Comparison of ENCODE assay signal across 2 cellular contexts in genomic region chr1:39980555-39981313, GRCh38.
TF ChIP-seq lines count a peak whose summit lies in the region.

No MANE protein-coding gene starts in this region.

TF ChIP-seq in HEK293, 187 proteins besides CTCF, POLR2A, EP300 and RAD21:
- TF ChIP-seq ZNF239 (tag by site-specific recombination; IDR thresholded peaks at IDR 0.05) (no peak), ZNF707 (tag by site-specific recombination; IDR thresholded peaks at IDR 0.05) (no peak), ZNF768 (tag by site-specific recombination; IDR thresholded peaks at IDR 0.05) (peak; percentile 34; the same call in 1 of the 2 replicates)

TF ChIP-seq in endothelial cell of umbilical vein, 7 proteins besides CTCF, POLR2A, EP300 and RAD21:
- TF ChIP-seq EZH2 (IDR thresholded peaks at IDR 0.05; ENCODE audit: borderline replicate concordance, low read depth, low read length, severe bottlenecking) (no peak), JUN (IDR thresholded peaks at IDR 0.05; ENCODE audit: borderline replicate concordance, insufficient read depth, insufficient read length, low read depth) (no peak), MYC (IDR thresholded peaks at IDR 0.05; ENCODE audit: low read depth, low read length) (no peak), MAX (IDR thresholded peaks at IDR 0.05; ENCODE audit: insufficient read depth, insufficient read length) (no peak), POLR2AphosphoS5 (IDR thresholded peaks at IDR 0.05; ENCODE audit: insufficient read depth, low read depth, low read length) (no peak), FOS (IDR thresholded peaks at IDR 0.05; ENCODE audit: borderline replicate concordance, insufficient read depth, low read length) (no peak), GATA2 (IDR thresholded peaks at IDR 0.05; ENCODE audit: insufficient read depth, insufficient read length, low read depth, low read length) (no peak)
TF ChIP-seq in endothelial cell of umbilical vein: peak in this region for 0.
